ENCODE assay signal across 1 cellular context in genomic region chr2:49286045-49286444, GRCh38.
TF ChIP-seq lines count a peak whose summit lies in the region.

No MANE protein-coding gene starts in this region.

TF ChIP-seq in GM23338, 12 proteins besides CTCF, POLR2A, EP300 and RAD21 (continued from another document):
- TF ChIP-seq, protein P1, sequence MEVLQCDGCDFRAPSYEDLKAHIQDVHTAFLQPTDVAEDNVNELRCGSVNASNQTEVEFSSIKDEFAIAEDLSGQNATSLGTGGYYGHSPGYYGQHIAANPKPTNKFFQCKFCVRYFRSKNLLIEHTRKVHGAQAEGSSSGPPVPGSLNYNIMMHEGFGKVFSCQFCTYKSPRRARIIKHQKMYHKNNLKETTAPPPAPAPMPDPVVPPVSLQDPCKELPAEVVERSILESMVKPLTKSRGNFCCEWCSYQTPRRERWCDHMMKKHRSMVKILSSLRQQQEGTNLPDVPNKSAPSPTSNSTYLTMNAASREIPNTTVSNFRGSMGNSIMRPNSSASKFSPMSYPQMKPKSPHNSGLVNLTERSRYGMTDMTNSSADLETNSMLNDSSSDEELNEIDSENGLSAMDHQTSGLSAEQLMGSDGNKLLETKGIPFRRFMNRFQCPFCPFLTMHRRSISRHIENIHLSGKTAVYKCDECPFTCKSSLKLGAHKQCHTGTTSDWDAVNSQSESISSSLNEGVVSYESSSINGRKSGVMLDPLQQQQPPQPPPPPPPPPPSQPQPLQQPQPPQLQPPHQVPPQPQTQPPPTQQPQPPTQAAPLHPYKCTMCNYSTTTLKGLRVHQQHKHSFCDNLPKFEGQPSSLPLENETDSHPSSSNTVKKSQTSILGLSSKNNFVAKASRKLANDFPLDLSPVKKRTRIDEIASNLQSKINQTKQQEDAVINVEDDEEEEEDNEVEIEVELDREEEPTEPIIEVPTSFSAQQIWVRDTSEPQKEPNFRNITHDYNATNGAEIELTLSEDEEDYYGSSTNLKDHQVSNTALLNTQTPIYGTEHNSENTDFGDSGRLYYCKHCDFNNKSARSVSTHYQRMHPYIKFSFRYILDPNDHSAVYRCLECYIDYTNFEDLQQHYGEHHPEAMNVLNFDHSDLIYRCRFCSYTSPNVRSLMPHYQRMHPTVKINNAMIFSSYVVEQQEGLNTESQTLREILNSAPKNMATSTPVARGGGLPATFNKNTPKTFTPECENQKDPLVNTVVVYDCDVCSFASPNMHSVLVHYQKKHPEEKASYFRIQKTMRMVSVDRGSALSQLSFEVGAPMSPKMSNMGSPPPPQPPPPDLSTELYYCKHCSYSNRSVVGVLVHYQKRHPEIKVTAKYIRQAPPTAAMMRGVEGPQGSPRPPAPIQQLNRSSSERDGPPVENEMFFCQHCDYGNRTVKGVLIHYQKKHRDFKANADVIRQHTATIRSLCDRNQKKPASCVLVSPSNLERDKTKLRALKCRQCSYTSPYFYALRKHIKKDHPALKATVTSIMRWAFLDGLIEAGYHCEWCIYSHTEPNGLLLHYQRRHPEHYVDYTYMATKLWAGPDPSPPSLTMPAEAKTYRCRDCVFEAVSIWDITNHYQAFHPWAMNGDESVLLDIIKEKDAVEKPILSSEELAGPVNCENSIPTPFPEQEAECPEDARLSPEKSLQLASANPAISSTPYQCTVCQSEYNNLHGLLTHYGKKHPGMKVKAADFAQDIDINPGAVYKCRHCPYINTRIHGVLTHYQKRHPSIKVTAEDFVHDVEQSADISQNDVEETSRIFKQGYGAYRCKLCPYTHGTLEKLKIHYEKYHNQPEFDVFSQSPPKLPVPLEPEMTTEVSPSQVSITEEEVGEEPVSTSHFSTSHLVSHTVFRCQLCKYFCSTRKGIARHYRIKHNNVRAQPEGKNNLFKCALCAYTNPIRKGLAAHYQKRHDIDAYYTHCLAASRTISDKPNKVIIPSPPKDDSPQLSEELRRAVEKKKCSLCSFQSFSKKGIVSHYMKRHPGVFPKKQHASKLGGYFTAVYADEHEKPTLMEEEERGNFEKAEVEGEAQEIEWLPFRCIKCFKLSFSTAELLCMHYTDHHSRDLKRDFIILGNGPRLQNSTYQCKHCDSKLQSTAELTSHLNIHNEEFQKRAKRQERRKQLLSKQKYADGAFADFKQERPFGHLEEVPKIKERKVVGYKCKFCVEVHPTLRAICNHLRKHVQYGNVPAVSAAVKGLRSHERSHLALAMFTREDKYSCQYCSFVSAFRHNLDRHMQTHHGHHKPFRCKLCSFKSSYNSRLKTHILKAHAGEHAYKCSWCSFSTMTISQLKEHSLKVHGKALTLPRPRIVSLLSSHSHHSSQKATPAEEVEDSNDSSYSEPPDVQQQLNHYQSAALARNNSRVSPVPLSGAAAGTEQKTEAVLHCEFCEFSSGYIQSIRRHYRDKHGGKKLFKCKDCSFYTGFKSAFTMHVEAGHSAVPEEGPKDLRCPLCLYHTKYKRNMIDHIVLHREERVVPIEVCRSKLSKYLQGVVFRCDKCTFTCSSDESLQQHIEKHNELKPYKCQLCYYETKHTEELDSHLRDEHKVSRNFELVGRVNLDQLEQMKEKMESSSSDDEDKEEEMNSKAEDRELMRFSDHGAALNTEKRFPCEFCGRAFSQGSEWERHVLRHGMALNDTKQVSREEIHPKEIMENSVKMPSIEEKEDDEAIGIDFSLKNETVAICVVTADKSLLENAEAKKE (CRISPR knock-in tag; IDR thresholded peaks at IDR 0.05): no peak
- TF ChIP-seq STAT1 (IDR thresholded peaks at IDR 0.05; ENCODE audit: unreplicated experiment): no peak
